Comparison of ENCODE assay signal across 18 cellular contexts in genomic region chr22:25840162-25840561, GRCh38.
"Had no signal": no experiment of that assay in that cellular context is flagged by ENCODE, and none has a peak within 500 bp of the region (broad histone marks: within the 10 kb centered on the region; RNA-seq: fewer than 3 reads in every experiment).

No MANE protein-coding gene starts in this region.

- H3K4me1 ChIP-seq: breast epithelium had no signal

- H3K4me3 ChIP-seq: breast epithelium, hepatocyte, lung, psoas muscle had no signal

- H3K79me2 ChIP-seq: hepatocyte had no signal

- H3K27ac Mint-ChIP-seq: activated T-cell treated with anti-CD3 and anti-CD28 coated beads, Interleukin-2, amount 50 U/mL, for 72 hours; T-cell had no signal

- H3K4me3 Mint-ChIP-seq: activated T-cell treated with anti-CD3 and anti-CD28 coated beads, Interleukin-2, amount 50 U/mL, for 72 hours; naive thymus-derived CD8-positive, alpha-beta T cell; T-cell had no signal

- H3K36me3 Mint-ChIP-seq: naive thymus-derived CD8-positive, alpha-beta T cell; T-cell had no signal

- H3K9me3 Mint-ChIP-seq: activated T-cell treated with anti-CD3 and anti-CD28 coated beads, Interleukin-2, amount 50 U/mL, for 72 hours; naive thymus-derived CD8-positive, alpha-beta T cell; T-cell had no signal

- H3K36me3 ChIP-seq: breast epithelium had no signal

- FAIRE-seq: frontal cortex had no signal

- H3K27me3 ChIP-seq: breast epithelium, hepatocyte had no signal

- H3K4me2 ChIP-seq: hepatocyte had no signal

- DNase-seq: activated CD4-positive, alpha-beta T cell treated with anti-CD3 and anti-CD28 coated beads for 1 hour; activated CD4-positive, alpha-beta T cell treated with anti-CD3 and anti-CD28 coated beads, Interleukin-2, amount 50 U/mL, for 48 hours; activated naive CD4-positive, alpha-beta T cell; activated T-cell treated with anti-CD3 and anti-CD28 coated beads, Interleukin-2, amount 50 U/mL, for 72 hours; aorta; effector CD4-positive, alpha-beta T cell; naive thymus-derived CD8-positive, alpha-beta T cell; occipital lobe; psoas muscle; stimulated activated CD4-positive, alpha-beta T cell treated with anti-CD3 and anti-CD28 coated beads, Interleukin-4, amount 100 ng/mL, for 1 hour; stimulated activated CD8-positive, alpha-beta memory T cell treated with anti-CD3 and anti-CD28 coated beads, Interleukin-4, amount 100 ng/mL, for 48 hours; stimulated activated naive CD8-positive, alpha-beta T cell treated with anti-CD3 and anti-CD28 coated beads, Interleukin-15, Interleukin-2, amounts not matched to agents 100 U/mL and 50 U/mL, for 24 hours; T-cell; T1000 had no signal

- H3K9me3 ChIP-seq: breast epithelium, psoas muscle had no signal

- H3K27ac ChIP-seq: breast epithelium, hepatocyte, psoas muscle had no signal

- H3K4me1 Mint-ChIP-seq: naive thymus-derived CD8-positive, alpha-beta T cell; T-cell had no signal

- H2AFZ ChIP-seq: hepatocyte had no signal
